ENCODE assay signal across 31 cellular contexts in the genomic region with DNA sequence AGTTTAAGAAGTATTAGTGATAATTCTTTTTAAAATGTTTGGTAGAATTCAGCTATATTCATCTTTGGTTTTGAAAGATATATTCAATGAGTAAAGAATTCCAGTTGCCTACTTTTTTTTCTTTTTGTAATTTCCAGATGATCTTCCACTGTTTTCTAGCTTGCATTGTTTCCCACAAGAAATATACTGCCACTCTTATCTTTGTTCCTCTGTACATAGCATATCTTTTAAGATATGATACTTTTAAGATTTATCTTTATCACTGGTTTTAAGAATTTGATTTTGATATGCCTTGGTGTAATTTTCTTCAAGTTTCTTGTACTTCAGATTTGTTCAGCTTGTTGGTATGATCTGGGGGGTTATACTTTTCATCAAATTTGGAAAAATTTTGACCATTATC.
"Had no signal": no experiment of that assay in that cellular context is flagged by ENCODE, and none has a peak within 500 bp of the region (broad histone marks: within the 10 kb centered on the region; RNA-seq: fewer than 3 reads in every experiment).

No MANE protein-coding gene starts in this region.

- H3K27ac ChIP-seq: neural progenitor cell, ovary, parathyroid adenoma, psoas muscle, skin epidermis, spleen, suprapubic skin, testis, tibial artery, transverse colon, upper lobe of right lung, uterus had no signal

- H3K79me2 ChIP-seq: parathyroid adenoma had no signal

- H3K4me1 Mint-ChIP-seq: natural killer cell; nephron; neural progenitor cell; stimulated activated memory B cell treated with anti-CD40 and anti-IgM and Interleukin-4, amounts not matched to agents 10 μg/mL and 1 μg/mL and 100 μg/mL, for 72 hours; stimulated activated naive CD8-positive, alpha-beta T cell treated with anti-CD3 and anti-CD28 coated beads, Interleukin-15, amount 100 ng/mL, for 72 hours had no signal

- H3K27me3 Mint-ChIP-seq: progenitor cell of endocrine pancreas; stimulated activated memory B cell treated with anti-CD40 and anti-IgM and Interleukin-4, amounts not matched to agents 10 μg/mL and 1 μg/mL and 100 μg/mL, for 72 hours; stimulated activated naive CD8-positive, alpha-beta T cell treated with anti-CD3 and anti-CD28 coated beads, Interleukin-15, amount 100 ng/mL, for 72 hours; type B pancreatic cell had no signal

- H3K4me2 ChIP-seq: neural progenitor cell, smooth muscle cell had no signal

- H3K4me3 Mint-ChIP-seq: natural killer cell; nephron; neural progenitor cell; stimulated activated memory B cell treated with anti-CD40 and anti-IgM and Interleukin-4, amounts not matched to agents 10 μg/mL and 1 μg/mL and 100 μg/mL, for 72 hours; stimulated activated naive CD8-positive, alpha-beta T cell treated with anti-CD3 and anti-CD28 coated beads, Interleukin-15, amount 100 ng/mL, for 72 hours; type B pancreatic cell had no signal

- H3K4me1 ChIP-seq: neural progenitor cell, parathyroid adenoma, psoas muscle, spleen, suprapubic skin, testis, tibial artery, transverse colon, upper lobe of right lung, uterus had no signal

- H3K36me3 Mint-ChIP-seq: natural killer cell; neural progenitor cell; stimulated activated memory B cell treated with anti-CD40 and anti-IgM and Interleukin-4, amounts not matched to agents 10 μg/mL and 1 μg/mL and 100 μg/mL, for 72 hours; type B pancreatic cell had no signal

- H3K9ac ChIP-seq: neural progenitor cell, parathyroid adenoma had no signal

- H3K27me3 ChIP-seq: neural progenitor cell, ovary, spleen, suprapubic skin, testis, tibial artery, transverse colon, upper lobe of right lung, uterus had no signal

- H3K27ac Mint-ChIP-seq: natural killer cell; nephron; neural progenitor cell; progenitor cell of endocrine pancreas; stimulated activated memory B cell treated with anti-CD40 and anti-IgM and Interleukin-4, amounts not matched to agents 10 μg/mL and 1 μg/mL and 100 μg/mL, for 72 hours; stimulated activated naive CD8-positive, alpha-beta T cell treated with anti-CD3 and anti-CD28 coated beads, Interleukin-15, amount 100 ng/mL, for 72 hours; type B pancreatic cell had no signal

- DNase-seq: natural killer cell; occipital lobe; ovary; posterior cingulate gyrus; psoas muscle; right cardiac atrium; spleen; stimulated activated CD4-positive, alpha-beta T cell treated with anti-CD3 and anti-CD28 coated beads, Interleukin-12 subunit alpha, Interleukin-12 subunit beta, amount 100 ng/mL, for 4 hours; stimulated activated CD4-positive, alpha-beta T cell treated with anti-CD3 and anti-CD28 coated beads, Interleukin-1b, Interleukin-23, amount 100 ng/mL, for 48 hours; stimulated activated CD4-positive, alpha-beta T cell treated with anti-CD3 and anti-CD28 coated beads, Interleukin-4, amount 100 ng/mL, for 1 hour; stimulated activated CD4-positive, alpha-beta T cell treated with anti-CD3 and anti-CD28 coated beads, Interleukin-4, amount 100 ng/mL, for 4 hours; stimulated activated CD8-positive, alpha-beta memory T cell treated with anti-CD3 and anti-CD28 coated beads, Interleukin-4, amount 100 ng/mL, for 48 hours; stimulated activated naive CD4-positive, alpha-beta T cell; stimulated activated naive CD8-positive, alpha-beta T cell treated with anti-CD3 and anti-CD28 coated beads, Interleukin-15, amount 100 ng/mL, for 72 hours; stimulated activated naive CD8-positive, alpha-beta T cell treated with anti-CD3 and anti-CD28 coated beads, Interleukin-15, Interleukin-2, amounts not matched to agents 100 U/mL and 50 U/mL, for 24 hours; substantia nigra; testis; tibial artery; transverse colon; upper lobe of right lung; uterus had no signal

- H3K9me3 ChIP-seq: ovary, psoas muscle, testis, upper lobe of right lung, uterus had no signal

- H2AFZ ChIP-seq: neural progenitor cell, parathyroid adenoma had no signal

- H3K4me3 ChIP-seq: neural progenitor cell, ovary, psoas muscle, skin epidermis, smooth muscle cell, spleen, suprapubic skin, testis, tibial artery, transverse colon, upper lobe of right lung, uterus had no signal

- H3K36me3 ChIP-seq: neural progenitor cell, ovary, spleen, suprapubic skin, tibial artery, transverse colon, upper lobe of right lung, uterus had no signal

- ATAC-seq: natural killer cell; psoas muscle; right cardiac atrium; sciatic nerve; stimulated activated memory B cell treated with anti-CD40 and anti-IgM and Interleukin-4, amounts not matched to agents 10 μg/mL and 1 μg/mL and 100 μg/mL, for 72 hours; stimulated activated naive CD8-positive, alpha-beta T cell treated with anti-CD3 and anti-CD28 coated beads, Interleukin-15, amount 100 ng/mL, for 72 hours; stimulated activated naive CD8-positive, alpha-beta T cell treated with anti-CD3 and anti-CD28 coated beads, Interleukin-15, Interleukin-2, amounts not matched to agents 100 U/mL and 50 U/mL, for 24 hours; upper lobe of right lung had no signal
